Comparison of ENCODE assay signal across 1 cellular context in the genomic region with DNA sequence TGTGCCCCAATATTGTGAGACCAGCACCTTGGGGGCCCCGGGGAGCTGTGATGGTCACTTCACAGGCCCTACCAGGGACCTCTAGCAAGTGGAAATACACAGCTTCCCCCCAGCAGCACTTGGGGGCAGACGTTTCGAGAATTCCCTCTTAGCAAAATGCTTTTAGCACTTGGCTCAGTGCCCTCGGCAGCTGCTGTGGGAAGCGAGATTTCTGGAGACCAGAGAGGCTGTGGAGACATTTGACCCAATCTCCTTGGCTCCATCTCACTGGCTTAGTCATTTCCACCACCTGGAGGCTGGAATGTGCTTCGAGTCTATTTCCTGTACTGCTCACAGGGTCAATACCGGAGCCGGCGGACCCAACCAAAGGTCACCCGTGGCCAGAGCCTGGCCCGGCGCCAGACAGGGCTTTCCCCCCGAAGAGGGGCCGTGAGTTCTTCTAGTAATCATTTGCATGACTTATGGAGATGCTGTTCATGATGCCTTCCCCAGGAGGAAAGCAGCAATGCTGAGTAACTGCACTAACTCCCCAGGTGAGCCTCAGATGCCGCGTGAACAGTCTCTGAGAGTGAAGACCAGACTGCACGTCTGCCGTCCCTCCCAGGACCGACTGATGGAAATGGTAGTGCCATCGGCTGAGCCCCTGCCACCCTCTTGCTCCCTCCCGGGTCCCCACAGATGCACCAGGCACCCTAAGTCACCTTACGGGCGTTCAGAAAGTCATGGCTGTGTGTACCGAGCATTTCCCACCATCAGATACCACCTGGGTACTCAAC.
TF ChIP-seq lines count a peak whose summit lies in the region.

No MANE protein-coding gene starts in this region.

TF ChIP-seq in H1, 55 proteins besides CTCF, POLR2A, EP300 and RAD21:
- peak; percentile 89 for TF ChIP-seq TEAD4 (IDR thresholded peaks at IDR 0.05; ENCODE audit: low read depth, low read length)
- TF ChIP-seq, protein P1, sequence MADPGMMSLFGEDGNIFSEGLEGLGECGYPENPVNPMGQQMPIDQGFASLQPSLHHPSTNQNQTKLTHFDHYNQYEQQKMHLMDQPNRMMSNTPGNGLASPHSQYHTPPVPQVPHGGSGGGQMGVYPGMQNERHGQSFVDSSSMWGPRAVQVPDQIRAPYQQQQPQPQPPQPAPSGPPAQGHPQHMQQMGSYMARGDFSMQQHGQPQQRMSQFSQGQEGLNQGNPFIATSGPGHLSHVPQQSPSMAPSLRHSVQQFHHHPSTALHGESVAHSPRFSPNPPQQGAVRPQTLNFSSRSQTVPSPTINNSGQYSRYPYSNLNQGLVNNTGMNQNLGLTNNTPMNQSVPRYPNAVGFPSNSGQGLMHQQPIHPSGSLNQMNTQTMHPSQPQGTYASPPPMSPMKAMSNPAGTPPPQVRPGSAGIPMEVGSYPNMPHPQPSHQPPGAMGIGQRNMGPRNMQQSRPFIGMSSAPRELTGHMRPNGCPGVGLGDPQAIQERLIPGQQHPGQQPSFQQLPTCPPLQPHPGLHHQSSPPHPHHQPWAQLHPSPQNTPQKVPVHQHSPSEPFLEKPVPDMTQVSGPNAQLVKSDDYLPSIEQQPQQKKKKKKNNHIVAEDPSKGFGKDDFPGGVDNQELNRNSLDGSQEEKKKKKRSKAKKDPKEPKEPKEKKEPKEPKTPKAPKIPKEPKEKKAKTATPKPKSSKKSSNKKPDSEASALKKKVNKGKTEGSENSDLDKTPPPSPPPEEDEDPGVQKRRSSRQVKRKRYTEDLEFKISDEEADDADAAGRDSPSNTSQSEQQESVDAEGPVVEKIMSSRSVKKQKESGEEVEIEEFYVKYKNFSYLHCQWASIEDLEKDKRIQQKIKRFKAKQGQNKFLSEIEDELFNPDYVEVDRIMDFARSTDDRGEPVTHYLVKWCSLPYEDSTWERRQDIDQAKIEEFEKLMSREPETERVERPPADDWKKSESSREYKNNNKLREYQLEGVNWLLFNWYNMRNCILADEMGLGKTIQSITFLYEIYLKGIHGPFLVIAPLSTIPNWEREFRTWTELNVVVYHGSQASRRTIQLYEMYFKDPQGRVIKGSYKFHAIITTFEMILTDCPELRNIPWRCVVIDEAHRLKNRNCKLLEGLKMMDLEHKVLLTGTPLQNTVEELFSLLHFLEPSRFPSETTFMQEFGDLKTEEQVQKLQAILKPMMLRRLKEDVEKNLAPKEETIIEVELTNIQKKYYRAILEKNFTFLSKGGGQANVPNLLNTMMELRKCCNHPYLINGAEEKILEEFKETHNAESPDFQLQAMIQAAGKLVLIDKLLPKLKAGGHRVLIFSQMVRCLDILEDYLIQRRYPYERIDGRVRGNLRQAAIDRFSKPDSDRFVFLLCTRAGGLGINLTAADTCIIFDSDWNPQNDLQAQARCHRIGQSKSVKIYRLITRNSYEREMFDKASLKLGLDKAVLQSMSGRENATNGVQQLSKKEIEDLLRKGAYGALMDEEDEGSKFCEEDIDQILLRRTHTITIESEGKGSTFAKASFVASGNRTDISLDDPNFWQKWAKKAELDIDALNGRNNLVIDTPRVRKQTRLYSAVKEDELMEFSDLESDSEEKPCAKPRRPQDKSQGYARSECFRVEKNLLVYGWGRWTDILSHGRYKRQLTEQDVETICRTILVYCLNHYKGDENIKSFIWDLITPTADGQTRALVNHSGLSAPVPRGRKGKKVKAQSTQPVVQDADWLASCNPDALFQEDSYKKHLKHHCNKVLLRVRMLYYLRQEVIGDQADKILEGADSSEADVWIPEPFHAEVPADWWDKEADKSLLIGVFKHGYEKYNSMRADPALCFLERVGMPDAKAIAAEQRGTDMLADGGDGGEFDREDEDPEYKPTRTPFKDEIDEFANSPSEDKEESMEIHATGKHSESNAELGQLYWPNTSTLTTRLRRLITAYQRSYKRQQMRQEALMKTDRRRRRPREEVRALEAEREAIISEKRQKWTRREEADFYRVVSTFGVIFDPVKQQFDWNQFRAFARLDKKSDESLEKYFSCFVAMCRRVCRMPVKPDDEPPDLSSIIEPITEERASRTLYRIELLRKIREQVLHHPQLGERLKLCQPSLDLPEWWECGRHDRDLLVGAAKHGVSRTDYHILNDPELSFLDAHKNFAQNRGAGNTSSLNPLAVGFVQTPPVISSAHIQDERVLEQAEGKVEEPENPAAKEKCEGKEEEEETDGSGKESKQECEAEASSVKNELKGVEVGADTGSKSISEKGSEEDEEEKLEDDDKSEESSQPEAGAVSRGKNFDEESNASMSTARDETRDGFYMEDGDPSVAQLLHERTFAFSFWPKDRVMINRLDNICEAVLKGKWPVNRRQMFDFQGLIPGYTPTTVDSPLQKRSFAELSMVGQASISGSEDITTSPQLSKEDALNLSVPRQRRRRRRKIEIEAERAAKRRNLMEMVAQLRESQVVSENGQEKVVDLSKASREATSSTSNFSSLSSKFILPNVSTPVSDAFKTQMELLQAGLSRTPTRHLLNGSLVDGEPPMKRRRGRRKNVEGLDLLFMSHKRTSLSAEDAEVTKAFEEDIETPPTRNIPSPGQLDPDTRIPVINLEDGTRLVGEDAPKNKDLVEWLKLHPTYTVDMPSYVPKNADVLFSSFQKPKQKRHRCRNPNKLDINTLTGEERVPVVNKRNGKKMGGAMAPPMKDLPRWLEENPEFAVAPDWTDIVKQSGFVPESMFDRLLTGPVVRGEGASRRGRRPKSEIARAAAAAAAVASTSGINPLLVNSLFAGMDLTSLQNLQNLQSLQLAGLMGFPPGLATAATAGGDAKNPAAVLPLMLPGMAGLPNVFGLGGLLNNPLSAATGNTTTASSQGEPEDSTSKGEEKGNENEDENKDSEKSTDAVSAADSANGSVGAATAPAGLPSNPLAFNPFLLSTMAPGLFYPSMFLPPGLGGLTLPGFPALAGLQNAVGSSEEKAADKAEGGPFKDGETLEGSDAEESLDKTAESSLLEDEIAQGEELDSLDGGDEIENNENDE (IDR thresholded peaks at IDR 0.05; ENCODE audit: insufficient replicate concordance, low read length), result no peak
